Comparison of ENCODE assay signal across 1 cellular context in genomic region chr19:53511933-53512374, GRCh38.
A peak's percentile ranks its signal among the peaks of the same experiment; 100 is the strongest.
TF ChIP-seq lines count a peak whose summit lies in the region.

No MANE protein-coding gene starts in this region.

TF ChIP-seq in H1, 55 proteins besides CTCF, POLR2A, EP300 and RAD21:
- TF ChIP-seq MAFK (IDR thresholded peaks at IDR 0.05; ENCODE audit: low read depth, low read length) (no peak), TEAD4 (IDR thresholded peaks at IDR 0.05; ENCODE audit: low read depth, low read length) (peak; percentile 48; the same call in 1 of the 2 replicates), RFX5 (IDR thresholded peaks at IDR 0.05; ENCODE audit: borderline replicate concordance, low read depth, low read length) (no peak), RNF2 (IDR thresholded peaks at IDR 0.05; ENCODE audit: borderline replicate concordance, low read depth, low read length, missing control alignments, poor library complexity, severe bottlenecking) (no peak), SP2 (IDR thresholded peaks at IDR 0.05; ENCODE audit: low read length) (no peak), BRCA1 (IDR thresholded peaks at IDR 0.05; ENCODE audit: low read depth, low read length) (no peak), SUZ12 (IDR thresholded peaks at IDR 0.05; ENCODE audit: low read length) (no peak), CEBPB (IDR thresholded peaks at IDR 0.05; ENCODE audit: low read depth, low read length) (no peak), CHD7 (IDR thresholded peaks at IDR 0.05; ENCODE audit: insufficient replicate concordance, low read length) (no peak), ZNF274 (IDR thresholded peaks at IDR 0.05; ENCODE audit: borderline replicate concordance, extremely low read depth, low read length) (no peak), CHD2 (IDR thresholded peaks at IDR 0.05; ENCODE audit: low read length) (no peak), SP1 (IDR thresholded peaks at IDR 0.05; ENCODE audit: low read depth, low read length) (0 out of 2 replicates have a peak, but pooled peaks have one; percentile 16), KDM5A (IDR thresholded peaks at IDR 0.05; ENCODE audit: low read length) (no peak), CBX8 (IDR thresholded peaks at IDR 0.05; ENCODE audit: borderline replicate concordance, low read depth, low read length) (no peak), KDM4A (IDR thresholded peaks at IDR 0.05; ENCODE audit: low read depth, low read length, severe bottlenecking) (no peak), POU5F1 (IDR thresholded peaks at IDR 0.05; ENCODE audit: low read depth, low read length) (no peak), EZH2 (IDR thresholded peaks at IDR 0.05; ENCODE audit: low read depth, low read length, severe bottlenecking) (no peak), ASH2L (IDR thresholded peaks at IDR 0.05; ENCODE audit: low read length) (no peak), JUND (IDR thresholded peaks at IDR 0.05; ENCODE audit: low read length) (0 out of 2 replicates have a peak, but pooled peaks have one; percentile 31), YY1 (IDR thresholded peaks at IDR 0.05; ENCODE audit: low read depth, low read length) (0 out of 2 replicates have a peak, but pooled peaks have one; percentile 11), SIRT6 (IDR thresholded peaks at IDR 0.05; ENCODE audit: low read length) (no peak), KDM1A (IDR thresholded peaks at IDR 0.05; ENCODE audit: borderline replicate concordance, low read length) (no peak), CHD1 (IDR thresholded peaks at IDR 0.05; ENCODE audit: low read depth, low read length) (no peak)
